ENCODE assay signal across 8 cellular contexts in the genomic region with DNA sequence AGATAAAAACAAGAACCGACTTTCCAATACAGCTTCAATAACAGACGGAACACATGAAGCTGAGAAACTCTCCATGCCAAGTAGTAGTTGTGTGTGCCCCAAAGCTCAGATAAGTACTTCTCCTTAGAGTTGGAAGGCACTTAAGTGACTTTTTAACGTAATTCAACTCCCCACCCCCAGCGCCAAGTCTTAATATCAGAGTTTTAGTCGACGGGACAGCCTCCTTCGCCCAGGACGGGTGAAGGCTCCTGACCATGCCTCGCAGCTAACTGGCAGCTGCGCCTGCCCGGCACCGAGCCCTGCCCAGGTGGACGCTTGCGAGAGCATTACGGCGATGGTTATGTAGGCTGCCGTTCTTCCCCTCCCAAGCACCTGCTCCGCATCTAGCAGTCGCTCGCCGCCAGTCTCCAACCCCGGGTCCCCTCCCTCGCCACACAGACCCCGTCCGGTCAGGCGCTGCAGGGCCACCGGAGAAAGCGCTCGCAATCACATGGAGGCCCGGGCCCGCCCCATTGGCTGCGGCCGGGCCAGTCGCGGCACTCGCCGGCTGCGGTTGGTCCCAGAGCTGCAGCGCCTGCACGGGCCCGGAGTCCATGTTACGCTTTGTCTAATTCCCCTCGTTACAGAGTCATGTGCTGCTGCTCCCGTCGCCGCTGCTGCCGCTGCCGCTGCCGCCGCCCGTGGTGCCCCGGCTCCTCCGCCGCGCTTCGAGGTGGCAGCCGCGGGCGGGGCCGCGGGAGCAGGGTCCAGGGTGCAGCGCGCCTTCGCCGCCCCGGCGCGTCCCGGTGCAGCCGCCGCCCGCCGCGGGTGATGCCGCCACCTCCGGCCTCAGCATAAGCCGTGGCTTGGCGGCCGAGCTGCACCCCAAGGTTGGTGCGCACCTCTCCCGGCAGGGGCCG. TPM values are rescaled to one million over a fixed set of nuclear protein-coding genes. Genes with fewer than 3 reads are reported as not detected.
DNase-seq lines count a peak whose midpoint lies in the region; ATAC-seq and TF ChIP-seq lines count a peak whose summit lies in the region.

Gene LRRC8D, plus strand, starts transcription at position 610 of the 899 bp plus-strand sequence. CDS start 112,037 bp downstream, outside the sequence.

- TF ChIP-seq CTCF in left ventricle myocardium inferior (IDR thresholded peaks at IDR 0.05; ENCODE audit: borderline replicate concordance): no peak
- peak in 2 of 4 experiments; percentile 21 to 30 for TF ChIP-seq CTCF in prostate gland (IDR thresholded peaks at IDR 0.05)
- TF ChIP-seq CTCF in uterus (IDR thresholded peaks at IDR 0.05): peak in 1 of 4 experiments; percentile 14

- peaks cover 23% of the 10 kb centered on the region for H3K27me3 Mint-ChIP-seq in T-helper 1 cell treated with Interleukin-12 subunit alpha and Interleukin-12 subunit beta and Interleukin-4 antibody, amounts not matched to agents 30 μg/mL and 1 μg/mL, for 36 hours (ENCODE audit: low read depth)

- H3K4me1 ChIP-seq in left ventricle myocardium inferior (peaks cover 55% of the 10 kb centered on the region), prostate gland (replicated peaks) (peaks cover 4% of the 10 kb centered on the region), uterus (no peaks in the 10 kb centered on the region)

- H3K27me3 ChIP-seq in left ventricle myocardium inferior (ENCODE audit: low read depth): no peaks in the 10 kb centered on the region
- H3K27me3 ChIP-seq in prostate gland (replicated peaks; ENCODE audit: insufficient read depth): no peaks in the 10 kb centered on the region
- H3K27me3 ChIP-seq in uterus: no peaks in the 10 kb centered on the region

- intact Hi-C loops in left ventricle myocardium inferior (cut with micrococcal nuclease) (no loop called here), prostate gland (cut with DNase I) (no loop called here), uterus (cut with DNase I; ENCODE audit: low total_unique reads) (no loop called here)

- under 1% methylated on average over 24 of the region's 82 CpGs for WGBS in prostate gland

- H3K4me3 ChIP-seq in left ventricle myocardium inferior: peak within 1 kb of the TSS; percentile 90
- peak within 1 kb of the TSS; percentile 81 to 83 for H3K4me3 ChIP-seq in prostate gland
- H3K4me3 ChIP-seq in uterus: peak within 1 kb of the TSS; percentile 48 to 61

- H3K4me1 Mint-ChIP-seq in T-helper 1 cell treated with Interleukin-12 subunit alpha and Interleukin-12 subunit beta and Interleukin-4 antibody, amounts not matched to agents 30 μg/mL and 1 μg/mL, for 36 hours (ENCODE audit: low read depth): peaks cover 27% of the 10 kb centered on the region

- TF ChIP-seq POLR2A in GM15510 (IDR thresholded peaks at IDR 0.05; ENCODE audit: borderline replicate concordance, extremely low read depth, insufficient read length) (peak; percentile 59), prostate gland (IDR thresholded peaks at IDR 0.05) (peak; percentile 9), uterus (IDR thresholded peaks at IDR 0.05) (peak; percentile 45 to 54)

- H3K9me3 ChIP-seq in left ventricle myocardium inferior (replicated peaks) (no peaks in the 10 kb centered on the region), prostate gland (no peaks in the 10 kb centered on the region), uterus (no peaks in the 10 kb centered on the region)

- no peaks in the 10 kb centered on the region for H3K9me3 Mint-ChIP-seq in T-helper 1 cell treated with Interleukin-12 subunit alpha and Interleukin-12 subunit beta and Interleukin-4 antibody, amounts not matched to agents 30 μg/mL and 1 μg/mL, for 36 hours

- H3K27ac ChIP-seq in left ventricle myocardium inferior (replicated peaks) (peak within 1 kb of the TSS; percentile 91), prostate gland (peak within 1 kb of the TSS; percentile 60 to 62), uterus (peak within 1 kb of the TSS; percentile 54 to 55)

- H3K36me3 Mint-ChIP-seq in T-helper 1 cell treated with Interleukin-12 subunit alpha and Interleukin-12 subunit beta and Interleukin-4 antibody, amounts not matched to agents 30 μg/mL and 1 μg/mL, for 36 hours (ENCODE audit: low read depth): peaks cover 6% of the 10 kb centered on the region

- H3K27ac Mint-ChIP-seq in T-helper 1 cell treated with Interleukin-12 subunit alpha and Interleukin-12 subunit beta and Interleukin-4 antibody, amounts not matched to agents 30 μg/mL and 1 μg/mL, for 36 hours: peak within 1 kb of the TSS; percentile 82

- H3K4me3 Mint-ChIP-seq in T-helper 1 cell treated with Interleukin-12 subunit alpha and Interleukin-12 subunit beta and Interleukin-4 antibody, amounts not matched to agents 30 μg/mL and 1 μg/mL, for 36 hours: peak within 1 kb of the TSS; percentile 84

- DNase-seq in NCI-H1436 (lab: John Stamatoyannopoulos, UW) (peak; percentile 79), amygdala (lab: John Stamatoyannopoulos, UW) (peak; percentile 47 to 94 (median 86)), left ventricle myocardium inferior (peak; percentile 88), prostate gland (ENCODE audit: low spot score) (peak; percentile 75), uterus (peak; percentile 66 to 67)

- ATAC-seq in HG02763 (IDR thresholded peaks at IDR 0.05; ENCODE audit: unreplicated experiment): peak; percentile 76

- H3K36me3 ChIP-seq in left ventricle myocardium inferior: no peaks in the 10 kb centered on the region
- H3K36me3 ChIP-seq in prostate gland: no peaks in the 10 kb centered on the region
- H3K36me3 ChIP-seq in uterus: no peaks in the 10 kb centered on the region

RNA-seq across cellular contexts. Expression of gene LRRC8D, which starts in this region (rescaled TPM):
- total RNA-seq in left ventricle myocardium inferior (6.4 TPM), prostate gland (10 to 100 TPM in 1 of 2 donors, 1 to 10 TPM in 1; 8.5 to 49.6 TPM), uterus (10 to 100 TPM; 12.0 to 47.4 (median 17.8) TPM)

Comparison
In these comparisons a context has a peak if more than half of its experiments do, and no peak if none do; other contexts are left out.
1. Peak in every context shown above with its lines: DNase-seq, ATAC-seq, H3K4me3 ChIP-seq and H3K27ac ChIP-seq.
2. POLR2A ChIP-seq: peak in every context shown above with its lines; median percentile 59 in GM15510; 50 in uterus; 9 in prostate gland.